Comparison of ENCODE assay signal across 9 cellular contexts in genomic region chr15:75198560-75199346, GRCh38. TPM values are rescaled to one million over a fixed set of nuclear protein-coding genes. Genes with fewer than 3 reads are reported as not detected.
DNase-seq lines count a peak whose midpoint lies in the region; ATAC-seq, FAIRE-seq and TF ChIP-seq lines count a peak whose summit lies in the region.
"Had no signal": no experiment of that assay in that cellular context is flagged by ENCODE, and none has a peak within 500 bp of the region (broad histone marks: within the 10 kb centered on the region; RNA-seq: fewer than 3 reads in every experiment).

No MANE protein-coding gene starts in this region.

- intact Hi-C loops in pancreas (cut with DNase I) (no loop called here), lower leg skin (cut with DNase I; ENCODE audit: low total_unique reads) (no loop called here)

- TF ChIP-seq POLR2A in GM12891 (IDR thresholded peaks at IDR 0.05; ENCODE audit: low read depth, low read length) (peak; percentile 73; the same call in 1 of the 2 replicates), lower leg skin (IDR thresholded peaks at IDR 0.05) (no peak)

- 80 to 87% methylated on average over 3 of the region's 3 CpGs for WGBS in pancreas, 2 donors
- WGBS in lower leg skin, 2 donors: 83% methylated on average over 3 of the region's 3 CpGs

- H3K4me1 ChIP-seq in BE2C (peaks cover 17% of the 10 kb centered on the region), pancreas (peaks cover 3 to 6% (median 5%) of the 10 kb centered on the region in 3 donors)

- TF ChIP-seq CTCF in BE2C (IDR thresholded peaks at IDR 0.05; ENCODE audit: low read depth, low read length) (no peak), pancreas (IDR thresholded peaks at IDR 0.05) (no peak), lower leg skin (IDR thresholded peaks at IDR 0.05) (no peak)

- H3K9me3 ChIP-seq in BE2C (no peaks in the 10 kb centered on the region), pancreas (no peaks in the 10 kb centered on the region)

- H3K4me3 ChIP-seq in BE2C (ENCODE audit: low read depth, low read length) (no peak overlapping the region), pancreas (no peak overlapping the region), lower leg skin (ENCODE audit: low read depth, poor library complexity, severe bottlenecking) (no peak overlapping the region)

- ATAC-seq in GM19351 (IDR thresholded peaks at IDR 0.05; ENCODE audit: unreplicated experiment) (no peak), pancreas (no peak)

- H3K27me3 ChIP-seq in BE2C (no peaks in the 10 kb centered on the region), pancreas (no peaks in the 10 kb centered on the region)

- no peaks in the 10 kb centered on the region for H3K36me3 ChIP-seq in BE2C
- no peaks in the 10 kb centered on the region for H3K36me3 ChIP-seq in pancreas

- peak; percentile 78 for DNase-seq in BE2C
- no peak for DNase-seq in GM12891 (ENCODE audit: insufficient read length, low spot score)
- DNase-seq in NCI-H510A treated with DMSO at 0.1 percent for 48 hours (lab: John Stamatoyannopoulos, UW): peak; percentile 85
- DNase-seq in cerebellar cortex (ENCODE audit: low spot score): peak; percentile 83
- no peak for DNase-seq in pancreas
- no peak for DNase-seq in NCI-H187 (lab: John Stamatoyannopoulos, UW)
- DNase-seq in lower leg skin (ENCODE audit: low spot score in 2 of 2): no peak

- H3K27ac ChIP-seq in pancreas: no peak overlapping the region

- FAIRE-seq in GM12891 (lab: Jason Lieb, UNC) (peak; percentile 81), pancreas (lab: Jason Lieb, UNC) (no peak)

TF ChIP-seq in GM12891, 5 proteins besides CTCF, POLR2A, EP300 and RAD21:
- TF ChIP-seq SPI1 (IDR thresholded peaks at IDR 0.05; ENCODE audit: low read depth, low read length) (no peak), POLR2AphosphoS5 (IDR thresholded peaks at IDR 0.05; ENCODE audit: low read depth, low read length) (peak; percentile 61)

RNA-seq across cellular contexts. Expression of gene C15orf39, which starts 2.9 kb away (rescaled TPM):
- 59.8 TPM for polyA plus RNA-seq in BE2C (2012; ENCODE audit: insufficient read depth, insufficient read length, low read depth)
- polyA plus RNA-seq in GM12891 (2012; ENCODE audit: low read depth, missing spikeins): 41.0 TPM
- 10 to 100 TPM in 4 of 6 donors, 1 to 10 TPM in 2; 8.2 to 27.4 (median 16.3) TPM for total RNA-seq in pancreas
- 10 to 100 TPM in 1 of 2 donors, 1 to 10 TPM in 1; 7.9 to 11.1 TPM for polyA plus RNA-seq in pancreas
- total RNA-seq in lower leg skin: 10 to 100 TPM; 21.9 to 29.3 (median 26.1) TPM

RNA-seq across cellular contexts. Expression of gene GOLGA6C, which starts 59.4 kb away (rescaled TPM):
- not detected for polyA plus RNA-seq in BE2C (2012; ENCODE audit: insufficient read depth, insufficient read length, low read depth)
- polyA plus RNA-seq in GM12891 (2012; ENCODE audit: low read depth, missing spikeins): not detected
- total RNA-seq in pancreas (not detected), lower leg skin (under 1 TPM in 2 of 4 donors, not detected in 2; 0.69 TPM)
- not detected for polyA plus RNA-seq in pancreas
- total RNA-seq: skeletal muscle tissue had no signal

Comparison
In these comparisons a context has a peak if more than half of its experiments do, and no peak if none do; other contexts are left out.
1. DNase-seq: peak in BE2C (single experiment), NCI-H510A treated with DMSO at 0.1 percent for 48 hours (single experiment) and cerebellar cortex (single experiment); none in GM12891 (single experiment), pancreas (0 of 6), NCI-H187 (0 of 2) and lower leg skin (0 of 2).